ENCODE assay signal across 9 cellular contexts in the genomic region with DNA sequence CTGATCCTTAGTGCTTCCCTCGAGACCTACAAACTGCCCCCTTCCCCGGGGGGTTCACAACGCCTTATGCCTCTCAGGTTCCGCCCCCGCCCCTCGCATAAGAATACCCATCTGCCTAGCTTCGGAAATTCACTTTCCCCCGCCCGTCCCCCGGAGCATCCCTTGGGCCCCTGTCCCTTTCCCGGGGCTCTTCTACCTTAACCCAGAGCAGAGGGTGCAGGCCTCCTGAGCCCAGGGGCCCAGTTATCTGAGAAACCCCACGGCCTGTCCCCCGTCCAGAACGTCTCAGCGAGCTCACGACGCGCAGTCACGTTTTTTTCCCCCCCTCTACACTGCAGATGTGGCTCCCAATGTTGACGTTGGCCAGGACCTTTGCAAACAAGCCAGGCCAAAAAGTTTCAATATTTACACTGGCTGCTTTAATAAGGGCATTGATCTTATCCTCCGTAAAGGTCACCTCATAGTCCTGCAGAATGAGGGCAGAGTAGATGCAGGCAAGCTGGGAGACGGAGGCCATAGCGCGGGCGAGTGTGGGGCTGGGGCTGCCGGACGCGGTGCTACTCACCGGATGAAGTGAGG. TPM values are rescaled to one million over a fixed set of nuclear protein-coding genes. Genes with fewer than 3 reads are reported as not detected.
DNase-seq lines count a peak whose midpoint lies in the region; ATAC-seq and TF ChIP-seq lines count a peak whose summit lies in the region.
"Had no signal": no experiment of that assay in that cellular context is flagged by ENCODE, and none has a peak within 500 bp of the region (broad histone marks: within the 10 kb centered on the region; RNA-seq: fewer than 3 reads in every experiment).

No MANE protein-coding gene starts in this region.

- H3K36me3 Mint-ChIP-seq in CD8-positive, alpha-beta memory T cell, result peaks cover 0 to 12% (median 3%) of the 10 kb centered on the region in 3 donors
- no peaks in the 10 kb centered on the region for H3K36me3 Mint-ChIP-seq in naive B cell

- CTCF ChIA-PET in CD8-positive, alpha-beta memory T cell (lab: Charles Lee), result interaction anchor here (1.0 to 1.2 kb wide), 2 partner anchors 43 to 314 kb away, joined by 3 read pairs; a partner anchor contains a TSS

- peak overlapping the region; percentile 90 for H3K4me3 ChIP-seq in CD8-positive, alpha-beta memory T cell (ENCODE audit: low read length)
- H3K4me3 ChIP-seq in SJSA1 (peak overlapping the region; percentile 52), epithelial cell of proximal tubule (ENCODE audit: low read depth, low read length) (peak overlapping the region; percentile 84), urinary bladder (ENCODE audit: low read depth, low read length) (peak overlapping the region; percentile 56)

- peak overlapping the region; percentile 99 for H3K27ac ChIP-seq in CD8-positive, alpha-beta memory T cell (ENCODE audit: low read depth, low read length)
- peak overlapping the region; percentile 78 for H3K27ac ChIP-seq in SJSA1
- H3K27ac ChIP-seq in urinary bladder (ENCODE audit: low read depth), result peak overlapping the region; percentile 79

- no peaks in the 10 kb centered on the region for H3K36me3 ChIP-seq in CD8-positive, alpha-beta memory T cell (ENCODE audit: insufficient read depth, low read length)
- H3K36me3 ChIP-seq in SJSA1, result no peaks in the 10 kb centered on the region; the same call in 1 of the 2 replicates
- H3K36me3 ChIP-seq in urinary bladder (ENCODE audit: insufficient read depth), result no peaks in the 10 kb centered on the region

- DNase-seq in CD8-positive, alpha-beta memory T cell, result peak in 1 of 5 donors; percentile 50
- DNase-seq in SJSA1 (ENCODE audit: low read depth in 1 of 2, low spot score in 2 of 2), result no peak
- DNase-seq in epithelial cell of proximal tubule (ENCODE audit: low read depth), result no peak
- no peak for DNase-seq in naive B cell
- no peak for DNase-seq in GM19238 (ENCODE audit: insufficient read length, low spot score)

- H3K4me1 Mint-ChIP-seq in CD8-positive, alpha-beta memory T cell, result peaks cover 19 to 25% (median 25%) of the 10 kb centered on the region in 3 donors
- H3K4me1 Mint-ChIP-seq in naive B cell, result peaks cover 11 to 22% (median 11%) of the 10 kb centered on the region in 3 donors

- no peaks in the 10 kb centered on the region for H3K9me3 Mint-ChIP-seq in CD8-positive, alpha-beta memory T cell
- no peaks in the 10 kb centered on the region for H3K9me3 Mint-ChIP-seq in naive B cell

- peaks cover 33% of the 10 kb centered on the region for H3K4me1 ChIP-seq in CD8-positive, alpha-beta memory T cell (ENCODE audit: insufficient read depth, low read length)
- H3K4me1 ChIP-seq in SJSA1 (replicated peaks) (peaks cover 36% of the 10 kb centered on the region), urinary bladder (ENCODE audit: insufficient read depth) (no peaks in the 10 kb centered on the region)

- under 1% methylated on average over 29 of the region's 29 CpGs for WGBS in urinary bladder

- no peak overlapping the region for H3K27ac Mint-ChIP-seq in CD8-positive, alpha-beta memory T cell
- H3K27ac Mint-ChIP-seq in naive B cell, result no peak overlapping the region

- H3K27me3 ChIP-seq in CD8-positive, alpha-beta memory T cell (ENCODE audit: insufficient read depth, low read length, poor library complexity, severe bottlenecking), result no peaks in the 10 kb centered on the region
- H3K27me3 ChIP-seq in SJSA1 (replicated peaks), result no peaks in the 10 kb centered on the region

- no peak for TF ChIP-seq CTCF in epithelial cell of proximal tubule (conservative IDR thresholded peaks at IDR 0.05; ENCODE audit: low read depth, low read length)

- no peaks in the 10 kb centered on the region for H3K9me3 ChIP-seq in CD8-positive, alpha-beta memory T cell (ENCODE audit: low read length)
- H3K9me3 ChIP-seq in SJSA1 (replicated peaks), result no peaks in the 10 kb centered on the region

- H3K4me3 Mint-ChIP-seq in CD8-positive, alpha-beta memory T cell, result no peak overlapping the region
- H3K4me3 Mint-ChIP-seq in naive B cell, result no peak overlapping the region

- H3K27me3 Mint-ChIP-seq in CD8-positive, alpha-beta memory T cell, result no peaks in the 10 kb centered on the region
- H3K27me3 Mint-ChIP-seq in naive B cell, result no peaks in the 10 kb centered on the region

- ATAC-seq in GM18909 (IDR thresholded peaks at IDR 0.05; ENCODE audit: poor library complexity, unreplicated experiment) (peak; percentile 32), HG03175 (IDR thresholded peaks at IDR 0.05; ENCODE audit: unreplicated experiment) (peak; percentile 25), naive B cell (ENCODE audit: low read depth in 2 of 2) (peak; percentile 2 to 3)

- POLR2A ChIA-PET in CD8-positive, alpha-beta memory T cell (lab: Charles Lee), result interaction anchor here (0.5 to 1.5 kb wide), 10 partner anchors 42 to 1490 kb away, joined by 3 to 6 read pairs (median 4); a partner anchor contains a TSS

RNA-seq across cellular contexts. Expression of a gene that starts 1.4 kb away (rescaled TPM):
- total RNA-seq in CD8-positive, alpha-beta memory T cell, result 10 to 100 TPM; 42.6 to 44.3 TPM
- polyA plus RNA-seq in CD8-positive, alpha-beta memory T cell, result 81.4 TPM
- 57.4 and 96.2 TPM in 2 replicates for total RNA-seq in SJSA1 (2014; rRNA removed; shearing (Covaris generic))
- 32.1 and 33.6 TPM in 2 replicates for total RNA-seq in epithelial cell of proximal tubule
- 10 to 100 TPM; 42.9 to 55.5 (median 49.9) TPM for polyA plus RNA-seq in naive B cell (ENCODE audit: low read depth in 6 of 6)
- 95.9 TPM for total RNA-seq in urinary bladder
- polyA plus RNA-seq in urinary bladder, result 65.1 TPM

RNA-seq across cellular contexts. Expression of a gene that starts 42.0 kb away (rescaled TPM):
- total RNA-seq in CD8-positive, alpha-beta memory T cell, result 10 to 100 TPM in 1 of 2 experiments, 1 to 10 TPM in 1; 8.8 to 10.2 TPM
- 5.3 TPM for polyA plus RNA-seq in CD8-positive, alpha-beta memory T cell
- 3.9 and 6.2 TPM in 2 replicates for total RNA-seq in SJSA1 (2014; rRNA removed; shearing (Covaris generic))
- total RNA-seq in epithelial cell of proximal tubule (3.2 and 3.3 TPM in 2 replicates), urinary bladder (10.7 TPM)
- polyA plus RNA-seq in naive B cell (ENCODE audit: low read depth in 6 of 6) (10 to 100 TPM in 4 of 6 donors, 1 to 10 TPM in 2; 9.1 to 18.2 (median 12.0) TPM), urinary bladder (4.4 TPM)

RNA-seq across cellular contexts. Expression of a gene that starts 44.5 kb away (rescaled TPM):
- 10 to 100 TPM; 66.8 to 71.5 TPM for total RNA-seq in CD8-positive, alpha-beta memory T cell
- polyA plus RNA-seq in CD8-positive, alpha-beta memory T cell, result 3.3 TPM
- total RNA-seq in SJSA1 (2014; rRNA removed; shearing (Covaris generic)), result 44.4 and 47.1 TPM in 2 replicates
- total RNA-seq in epithelial cell of proximal tubule (29.5 and 42.0 TPM in 2 replicates), urinary bladder (23.3 TPM)
- polyA plus RNA-seq in naive B cell (ENCODE audit: low read depth in 6 of 6) (1 to 10 TPM in 5 of 6 donors, under 1 TPM in 1; 0.14 to 4.7 (median 3.5) TPM), urinary bladder (3.5 TPM)

RNA-seq across cellular contexts. Expression of a gene that starts 58.8 kb away (rescaled TPM):
- total RNA-seq in CD8-positive, alpha-beta memory T cell, result under 1 TPM in 1 of 2 experiments, not detected in 1; 0.33 TPM
- 0.90 TPM for polyA plus RNA-seq in CD8-positive, alpha-beta memory T cell
- total RNA-seq in SJSA1 (2014; rRNA removed; shearing (Covaris generic)), result not detected in 2 replicates
- total RNA-seq in epithelial cell of proximal tubule (not detected in 2 replicates), urinary bladder (not detected)
- polyA plus RNA-seq in naive B cell (ENCODE audit: low read depth in 6 of 6) (1 to 10 TPM in 2 of 6 donors, under 1 TPM in 2, not detected in 2; 0.45 to 8.1 (median 0.96) TPM), urinary bladder (not detected)
- total RNA-seq: T-helper 2 cell treated with Interferon-gamma antibody and Interleukin-4, amounts not matched to agents 100 ng/mL and 5 ng/mL, for 36 hours had no signal
